In the genomic region with DNA sequence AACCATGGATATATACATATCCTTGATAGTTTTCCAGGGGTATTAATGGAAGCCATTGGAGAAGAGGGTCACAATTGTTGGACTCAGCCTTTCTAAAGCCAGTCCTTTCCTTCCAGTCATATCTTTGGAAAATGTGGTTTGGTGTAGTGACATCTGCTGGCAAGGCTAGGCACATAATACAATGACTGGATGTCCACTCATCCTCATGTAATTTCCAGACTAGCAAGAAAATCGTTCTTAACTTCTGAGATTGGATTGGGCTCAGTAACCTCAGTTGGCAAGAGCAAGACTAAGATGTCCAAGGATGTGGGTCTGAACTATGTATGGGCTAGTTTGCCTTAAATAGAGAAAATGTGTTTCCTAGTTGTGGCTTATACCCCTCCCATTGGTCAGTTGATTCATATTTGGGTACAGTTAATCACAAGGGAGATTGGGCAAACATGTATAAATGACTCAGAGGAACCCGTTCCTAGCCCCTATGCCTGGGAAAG, we compare ENCODE assay signal across 8 cellular contexts. TPM values are rescaled to one million over a fixed set of nuclear protein-coding genes. Genes with fewer than 3 reads are reported as not detected.
DNase-seq lines count a peak whose midpoint lies in the region; ATAC-seq and TF ChIP-seq lines count a peak whose summit lies in the region.

No MANE protein-coding gene starts in this region.

- TF ChIP-seq CTCF in coronary artery (IDR thresholded peaks at IDR 0.05) (peak; percentile 43), mucosa of descending colon (IDR thresholded peaks at IDR 0.05) (no peak)

- ATAC-seq in mucosa of descending colon: peak; percentile 67
- no peak for ATAC-seq in GM21529 (IDR thresholded peaks at IDR 0.05; ENCODE audit: unreplicated experiment)
- no peak for ATAC-seq in HG03469 (IDR thresholded peaks at IDR 0.05; ENCODE audit: unreplicated experiment)
- no peak for ATAC-seq in GM21528 (IDR thresholded peaks at IDR 0.05; ENCODE audit: low FRiP score, unreplicated experiment)

- no peaks in the 10 kb centered on the region for H3K4me1 ChIP-seq in mucosa of descending colon (ENCODE audit: low read depth)

- peak overlapping the region; percentile 73 to 79 for H3K27ac ChIP-seq in coronary artery

- DNase-seq in D341Med (ENCODE audit: low spot score) (peak; percentile 56), HCEC 1CT (peak; percentile 95), OCI-M1 (lab: John Stamatoyannopoulos, UW) (peak; percentile 83), coronary artery (ENCODE audit: low spot score) (no peak), mucosa of descending colon (peak in 1 of 3 donors; percentile 66)

- intact Hi-C loops in mucosa of descending colon (cut with DNase I, micrococcal nuclease): loop anchor here in 1 of 2 donors (10.0 kb wide), 1 partner anchor 75 kb away; a partner anchor contains a TSS

- H3K36me3 ChIP-seq in mucosa of descending colon (ENCODE audit: low read depth): no peaks in the 10 kb centered on the region

- no peaks in the 10 kb centered on the region for H3K9me3 ChIP-seq in mucosa of descending colon

- no peak overlapping the region for H3K4me3 ChIP-seq in coronary artery
- no peak overlapping the region for H3K4me3 ChIP-seq in mucosa of descending colon

RNA-seq across cellular contexts. Expression of a gene that starts 8.7 kb away (rescaled TPM):
- 10 to 100 TPM; 43.7 to 73.4 (median 59.7) TPM for total RNA-seq in mucosa of descending colon

RNA-seq across cellular contexts. Expression of a gene that starts 15.8 kb away (rescaled TPM):
- 10 to 100 TPM in 1 of 3 donors, 1 to 10 TPM in 2; 6.5 to 22.0 (median 8.8) TPM for total RNA-seq in mucosa of descending colon
